In genomic region chr11:17354070-17354924, GRCh38 we compare ENCODE assay signal across 8 cellular contexts. TPM values are rescaled to one million over a fixed set of nuclear protein-coding genes. Genes with fewer than 3 reads are reported as not detected.
DNase-seq lines count a peak whose midpoint lies in the region; ATAC-seq and TF ChIP-seq lines count a peak whose summit lies in the region.

No MANE protein-coding gene starts in this region.

- H3K27ac ChIP-seq in liver (ENCODE audit: low read depth in 1 of 2, low read length in 2 of 2), result peak overlapping the region in 1 of 2 donors; percentile 42

- no peaks in the 10 kb centered on the region for H3K9me3 ChIP-seq in liver (ENCODE audit: control insufficient read depth in 4 of 4, low read length in 3 of 4)

- H3K4me1 ChIP-seq in liver (ENCODE audit: control insufficient read depth in 4 of 4, insufficient read depth in 4 of 4, low read length in 3 of 4), result peaks cover 6 to 27% (median 21%) of the 10 kb centered on the region in 4 donors

- ATAC-seq in HG02938 (IDR thresholded peaks at IDR 0.05; ENCODE audit: unreplicated experiment), result peak; percentile 60
- ATAC-seq in HG03108 (IDR thresholded peaks at IDR 0.05; ENCODE audit: unreplicated experiment), result no peak

- TF ChIP-seq RAD21 in liver (IDR thresholded peaks at IDR 0.05), result peak; percentile 59 to 66

- DNase-seq in ELR (ENCODE audit: low read depth) (peak; percentile 82), NCI-H446 (lab: John Stamatoyannopoulos, UW) (peak; percentile 54 to 79), dedifferentiated amniotic fluid mesenchymal stem cell (ENCODE audit: extremely low spot score) (peak; percentile 71)
- peak; percentile 45 for DNase-seq in activated CD4-positive, CD25-positive, alpha-beta regulatory T cell treated with anti-CD3 and anti-CD28 coated beads, Interleukin-2, amount 50 U/mL, for 72 hours
- DNase-seq in stimulated activated CD4-positive, alpha-beta T cell treated with anti-CD3 and anti-CD28 coated beads, TNF-alpha, amount 100 ng/mL, for 4 hours (ENCODE audit: low read depth in 3 of 3), result peak in 2 of 3 experiments; percentile 22 to 50

- peak overlapping the region in 1 of 2 donors; percentile 62 for H3K9ac ChIP-seq in liver (ENCODE audit: low read depth in 1 of 2, low read length in 2 of 2)

- WGBS in liver, result 19% methylated on average over 9 of the region's 9 CpGs

- H3K4me3 ChIP-seq in liver (ENCODE audit: low read depth in 1 of 3, low read length in 3 of 3), result peak overlapping the region in 2 of 3 donors; percentile 70 to 71

- H3K27me3 ChIP-seq in liver (ENCODE audit: control insufficient read depth in 4 of 4, insufficient read depth in 4 of 4, low read length in 3 of 4), result no peaks in the 10 kb centered on the region

- TF ChIP-seq CTCF in liver (IDR thresholded peaks at IDR 0.05; ENCODE audit: low read depth, low read length, missing input control), result peak; percentile 75

- no peaks in the 10 kb centered on the region for H3K36me3 ChIP-seq in liver (ENCODE audit: control insufficient read depth in 4 of 4, insufficient read depth in 3 of 4, low read depth in 1 of 4, low read length in 3 of 4)

TF ChIP-seq in liver, 16 proteins besides CTCF, POLR2A, EP300 and RAD21:
- TF ChIP-seq HNF4G (IDR thresholded peaks at IDR 0.05) (no peak), ZBTB33 (IDR thresholded peaks at IDR 0.05) (no peak), RXRA (IDR thresholded peaks at IDR 0.05) (peak in 1 of 2 donors; percentile 38), GABPA (IDR thresholded peaks at IDR 0.05 in 1 of 2, conservative IDR thresholded peaks at IDR 0.05 in 1 of 2) (no peak), HNF4A (conservative IDR thresholded peaks at IDR 0.05) (no peak), NR2F2 (IDR thresholded peaks at IDR 0.05) (peak; percentile 59), FOXA2 (IDR thresholded peaks at IDR 0.05) (no peak), TAF1 (conservative IDR thresholded peaks at IDR 0.05) (no peak), JUND (IDR thresholded peaks at IDR 0.05) (no peak), YY1 (IDR thresholded peaks at IDR 0.05) (peak; percentile 30)
- TF ChIP-seq, protein P1, sequence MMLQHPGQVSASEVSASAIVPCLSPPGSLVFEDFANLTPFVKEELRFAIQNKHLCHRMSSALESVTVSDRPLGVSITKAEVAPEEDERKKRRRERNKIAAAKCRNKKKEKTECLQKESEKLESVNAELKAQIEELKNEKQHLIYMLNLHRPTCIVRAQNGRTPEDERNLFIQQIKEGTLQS (IDR thresholded peaks at IDR 0.05), result no peak
- TF ChIP-seq, protein P2, sequence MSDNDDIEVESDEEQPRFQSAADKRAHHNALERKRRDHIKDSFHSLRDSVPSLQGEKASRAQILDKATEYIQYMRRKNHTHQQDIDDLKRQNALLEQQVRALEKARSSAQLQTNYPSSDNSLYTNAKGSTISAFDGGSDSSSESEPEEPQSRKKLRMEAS (IDR thresholded peaks at IDR 0.05), result no peak
- TF ChIP-seq, protein P3, sequence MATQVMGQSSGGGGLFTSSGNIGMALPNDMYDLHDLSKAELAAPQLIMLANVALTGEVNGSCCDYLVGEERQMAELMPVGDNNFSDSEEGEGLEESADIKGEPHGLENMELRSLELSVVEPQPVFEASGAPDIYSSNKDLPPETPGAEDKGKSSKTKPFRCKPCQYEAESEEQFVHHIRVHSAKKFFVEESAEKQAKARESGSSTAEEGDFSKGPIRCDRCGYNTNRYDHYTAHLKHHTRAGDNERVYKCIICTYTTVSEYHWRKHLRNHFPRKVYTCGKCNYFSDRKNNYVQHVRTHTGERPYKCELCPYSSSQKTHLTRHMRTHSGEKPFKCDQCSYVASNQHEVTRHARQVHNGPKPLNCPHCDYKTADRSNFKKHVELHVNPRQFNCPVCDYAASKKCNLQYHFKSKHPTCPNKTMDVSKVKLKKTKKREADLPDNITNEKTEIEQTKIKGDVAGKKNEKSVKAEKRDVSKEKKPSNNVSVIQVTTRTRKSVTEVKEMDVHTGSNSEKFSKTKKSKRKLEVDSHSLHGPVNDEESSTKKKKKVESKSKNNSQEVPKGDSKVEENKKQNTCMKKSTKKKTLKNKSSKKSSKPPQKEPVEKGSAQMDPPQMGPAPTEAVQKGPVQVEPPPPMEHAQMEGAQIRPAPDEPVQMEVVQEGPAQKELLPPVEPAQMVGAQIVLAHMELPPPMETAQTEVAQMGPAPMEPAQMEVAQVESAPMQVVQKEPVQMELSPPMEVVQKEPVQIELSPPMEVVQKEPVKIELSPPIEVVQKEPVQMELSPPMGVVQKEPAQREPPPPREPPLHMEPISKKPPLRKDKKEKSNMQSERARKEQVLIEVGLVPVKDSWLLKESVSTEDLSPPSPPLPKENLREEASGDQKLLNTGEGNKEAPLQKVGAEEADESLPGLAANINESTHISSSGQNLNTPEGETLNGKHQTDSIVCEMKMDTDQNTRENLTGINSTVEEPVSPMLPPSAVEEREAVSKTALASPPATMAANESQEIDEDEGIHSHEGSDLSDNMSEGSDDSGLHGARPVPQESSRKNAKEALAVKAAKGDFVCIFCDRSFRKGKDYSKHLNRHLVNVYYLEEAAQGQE (IDR thresholded peaks at IDR 0.05), result no peak
TF ChIP-seq in liver: peak in this region for 3.

RNA-seq across cellular contexts. Expression of gene NCR3LG1, which starts 2.7 kb away (rescaled TPM):
- under 1 TPM; 0.42 to 0.75 TPM for total RNA-seq in liver
- polyA plus RNA-seq in liver, result under 1 TPM; 0.18 to 0.33 TPM

RNA-seq across cellular contexts. Expression of gene KCNJ11, which starts 34.2 kb away (rescaled TPM):
- total RNA-seq in liver, result under 1 TPM in 1 of 2 donors, not detected in 1; 0.75 TPM
- polyA plus RNA-seq in liver, result 1 to 10 TPM in 1 of 2 donors, under 1 TPM in 1; 0.28 to 1.1 TPM
